In the genomic region with DNA sequence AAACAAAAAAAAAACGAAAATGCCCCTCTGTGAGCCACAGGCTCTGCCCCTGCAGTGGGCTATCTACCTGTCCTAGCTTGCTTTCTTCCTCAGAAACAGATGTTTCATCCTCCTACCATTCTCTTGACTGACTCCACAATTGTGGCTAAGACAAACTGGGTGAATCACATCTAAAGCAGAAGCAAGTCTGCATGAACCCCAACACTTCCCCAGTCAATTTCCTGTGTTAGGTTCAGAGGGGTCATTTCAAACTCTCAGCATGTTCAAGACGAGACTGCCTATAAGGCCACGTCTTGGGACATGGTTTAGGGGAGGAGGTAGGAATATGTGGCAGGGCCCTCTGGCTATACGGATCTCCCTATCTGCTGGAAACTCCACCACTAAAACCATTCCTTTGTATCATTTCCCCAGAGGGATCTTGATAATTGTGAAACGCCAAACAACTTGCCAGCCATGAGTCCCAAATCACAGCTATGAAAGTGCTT, we compare ENCODE assay signal across 9 cellular contexts. TPM values are rescaled to one million over a fixed set of nuclear protein-coding genes. Genes with fewer than 3 reads are reported as not detected.
DNase-seq lines count a peak whose midpoint lies in the region; ATAC-seq and TF ChIP-seq lines count a peak whose summit lies in the region.
"Had no signal": no experiment of that assay in that cellular context is flagged by ENCODE, and none has a peak within 500 bp of the region (broad histone marks: within the 10 kb centered on the region; RNA-seq: fewer than 3 reads in every experiment).

No MANE protein-coding gene starts in this region.

- no peaks in the 10 kb centered on the region for H4K20me1 ChIP-seq in Karpas-422 (ENCODE audit: insufficient read depth, low read depth, low read length)

- H3K27me3 ChIP-seq in rectal smooth muscle tissue (ENCODE audit: control insufficient read depth, insufficient read depth, low read length) (no peaks in the 10 kb centered on the region), Karpas-422 (ENCODE audit: low read length) (no peaks in the 10 kb centered on the region)

- TF ChIP-seq CTCF in choroid plexus epithelial cell (conservative IDR thresholded peaks at IDR 0.05; ENCODE audit: low read depth, low read length) = no peak

- no peaks in the 10 kb centered on the region for H3K36me3 ChIP-seq in rectal smooth muscle tissue (ENCODE audit: control insufficient read depth, insufficient read depth, low read length)
- no peaks in the 10 kb centered on the region for H3K36me3 ChIP-seq in Karpas-422 (ENCODE audit: insufficient read depth, low read length)

- H3K79me2 ChIP-seq in Karpas-422 (ENCODE audit: low read length) = no peaks in the 10 kb centered on the region

- H3K9me2 ChIP-seq in Karpas-422 (replicated peaks; ENCODE audit: insufficient read depth, low read length) = no peaks in the 10 kb centered on the region

- H3K4me3 Mint-ChIP-seq in activated CD8-positive, alpha-beta memory T cell treated with anti-CD3 and anti-CD28 coated beads, Interleukin-2, amount 10 ng/mL, durations not matched to agents 7 days and 5 days = peak overlapping the region; percentile 39
- H3K4me3 Mint-ChIP-seq: nephron had no signal

- H3K27me3 Mint-ChIP-seq in activated CD8-positive, alpha-beta memory T cell treated with anti-CD3 and anti-CD28 coated beads, Interleukin-2, amount 10 ng/mL, durations not matched to agents 7 days and 5 days = no peaks in the 10 kb centered on the region

- CTCF ChIA-PET in activated CD8-positive, alpha-beta memory T cell treated with anti-CD3 and anti-CD28 coated beads, Interleukin-2, amount 10 ng/mL, durations not matched to agents 7 days and 5 days (lab: Charles Lee) = interaction anchor here (0.8 to 6.4 kb wide), 8 partner anchors 11 to 153 kb away, joined by 3 to 56 read pairs (median 3); a partner anchor contains a TSS

- peak; percentile 91 for ATAC-seq in activated CD8-positive, alpha-beta memory T cell treated with anti-CD3 and anti-CD28 coated beads, Interleukin-2, amount 10 ng/mL, durations not matched to agents 7 days and 5 days
- no peak for ATAC-seq in GM18909 (IDR thresholded peaks at IDR 0.05; ENCODE audit: poor library complexity, unreplicated experiment)

- H3K27ac Mint-ChIP-seq in activated CD8-positive, alpha-beta memory T cell treated with anti-CD3 and anti-CD28 coated beads, Interleukin-2, amount 10 ng/mL, durations not matched to agents 7 days and 5 days = peak overlapping the region; percentile 91
- H3K27ac Mint-ChIP-seq: nephron had no signal

- DNase-seq in activated CD8-positive, alpha-beta memory T cell treated with anti-CD3 and anti-CD28 coated beads, Interleukin-2, amount 10 ng/mL, durations not matched to agents 7 days and 5 days = peak; percentile 69
- DNase-seq in activated CD8-positive, alpha-beta memory T cell treated with anti-CD3 and anti-CD28 coated beads for 24 hours = no peak
- peak; percentile 84 for DNase-seq in MV-4-11 (lab: John Stamatoyannopoulos, UW)
- peak; percentile 45 for DNase-seq in choroid plexus epithelial cell (ENCODE audit: low read depth)
- DNase-seq in Karpas-422 = no peak
- DNase-seq in NCI-H1436 treated with DMSO at 0.1 percent for 48 hours (lab: John Stamatoyannopoulos, UW) = no peak

- no peak overlapping the region for H3K4me2 ChIP-seq in Karpas-422 (ENCODE audit: low read depth, low read length, poor library complexity, severe bottlenecking)

- no peaks in the 10 kb centered on the region for H3K36me3 Mint-ChIP-seq in activated CD8-positive, alpha-beta memory T cell treated with anti-CD3 and anti-CD28 coated beads, Interleukin-2, amount 10 ng/mL, durations not matched to agents 7 days and 5 days

- H3K27ac ChIP-seq in rectal smooth muscle tissue (ENCODE audit: low read depth, low read length) (peak overlapping the region; percentile 47), Karpas-422 (ENCODE audit: low read length) (no peak overlapping the region)

- no peaks in the 10 kb centered on the region for H3K9me3 ChIP-seq in Karpas-422 (ENCODE audit: low read length)

- no peak overlapping the region for H3K4me3 ChIP-seq in choroid plexus epithelial cell (ENCODE audit: low read depth, low read length)
- no peak overlapping the region for H3K4me3 ChIP-seq in rectal smooth muscle tissue (ENCODE audit: low read length)
- no peak overlapping the region for H3K4me3 ChIP-seq in Karpas-422 (ENCODE audit: low read length)

- no peak overlapping the region for H2AFZ ChIP-seq in Karpas-422 (ENCODE audit: low read length)

- H3K9ac ChIP-seq in rectal smooth muscle tissue (ENCODE audit: low read length) (no peak overlapping the region), Karpas-422 (ENCODE audit: low read length) (no peak overlapping the region)

- H3K4me1 Mint-ChIP-seq in activated CD8-positive, alpha-beta memory T cell treated with anti-CD3 and anti-CD28 coated beads, Interleukin-2, amount 10 ng/mL, durations not matched to agents 7 days and 5 days = peaks cover 37% of the 10 kb centered on the region

- peaks cover 4% of the 10 kb centered on the region for H3K4me1 ChIP-seq in rectal smooth muscle tissue (ENCODE audit: control insufficient read depth, insufficient read depth, low read length)
- no peaks in the 10 kb centered on the region for H3K4me1 ChIP-seq in Karpas-422 (ENCODE audit: low read length)

- no peaks in the 10 kb centered on the region for H3K9me3 Mint-ChIP-seq in activated CD8-positive, alpha-beta memory T cell treated with anti-CD3 and anti-CD28 coated beads, Interleukin-2, amount 10 ng/mL, durations not matched to agents 7 days and 5 days (ENCODE audit: low read depth)
- H3K9me3 Mint-ChIP-seq: nephron had no signal

RNA-seq across cellular contexts. Expression of a gene that starts 28.6 kb away (rescaled TPM):
- total RNA-seq in activated CD8-positive, alpha-beta memory T cell treated with anti-CD3 and anti-CD28 coated beads, Interleukin-2, amount 10 ng/mL, durations not matched to agents 7 days and 5 days = 10 to 100 TPM; 13.4 to 24.4 TPM
- 1.8 TPM in 2 replicates for total RNA-seq in Karpas-422 (2014; rRNA removed; shearing (Covaris generic); ENCODE audit: low replicate concordance)

RNA-seq across cellular contexts. Expression of a gene that starts 41.4 kb away (rescaled TPM):
- total RNA-seq in activated CD8-positive, alpha-beta memory T cell treated with anti-CD3 and anti-CD28 coated beads, Interleukin-2, amount 10 ng/mL, durations not matched to agents 7 days and 5 days = 10 to 100 TPM; 27.8 to 28.4 TPM
- total RNA-seq in Karpas-422 (2014; rRNA removed; shearing (Covaris generic); ENCODE audit: low replicate concordance) = 10.1 and 18.0 TPM in 2 replicates

RNA-seq across cellular contexts. Expression of a gene that starts 57.7 kb away (rescaled TPM):
- 10 to 100 TPM; 59.5 to 85.5 TPM for total RNA-seq in activated CD8-positive, alpha-beta memory T cell treated with anti-CD3 and anti-CD28 coated beads, Interleukin-2, amount 10 ng/mL, durations not matched to agents 7 days and 5 days
- 18.6 and 60.0 TPM in 2 replicates for total RNA-seq in Karpas-422 (2014; rRNA removed; shearing (Covaris generic); ENCODE audit: low replicate concordance)

Comparison
In these comparisons a context has a peak if more than half of its experiments do, and no peak if none do; other contexts are left out.
1. DNase-seq: peak in activated CD8-positive, alpha-beta memory T cell treated with anti-CD3 and anti-CD28 coated beads, Interleukin-2, amount 10 ng/mL, durations not matched to agents 7 days and 5 days (single experiment), MV-4-11 (single experiment) and choroid plexus epithelial cell (single experiment); none in activated CD8-positive, alpha-beta memory T cell treated with anti-CD3 and anti-CD28 coated beads for 24 hours (single experiment), Karpas-422 (single experiment) and NCI-H1436 treated with DMSO at 0.1 percent for 48 hours (single experiment).